Comparison of ENCODE assay signal across 1 cellular context in the genomic region with DNA sequence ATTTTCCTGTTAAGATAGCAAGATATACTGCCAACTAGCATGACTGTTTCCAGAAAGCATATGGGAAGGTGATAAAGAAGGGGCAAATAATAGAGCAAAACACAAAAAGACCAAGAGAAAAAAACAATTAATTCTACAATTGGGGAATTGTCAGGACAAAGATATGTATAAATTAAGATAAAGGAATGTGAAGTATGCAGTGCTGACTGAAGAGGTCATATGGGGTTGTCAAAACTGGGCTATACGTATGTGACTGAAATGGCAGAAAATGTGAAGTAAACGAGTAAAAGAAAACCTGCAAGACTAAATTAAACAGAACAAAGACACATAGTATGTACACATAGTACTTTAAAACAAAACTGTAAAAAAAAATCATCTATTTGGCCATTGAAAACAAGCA.
TF ChIP-seq lines count a peak whose summit lies in the region.

No MANE protein-coding gene starts in this region.

TF ChIP-seq in WTC11, 78 proteins besides CTCF, POLR2A, EP300 and RAD21 (continued from another document):
- TF ChIP-seq CBFB (CRISPR knock-in tag; IDR thresholded peaks at IDR 0.05; ENCODE audit: low read depth) = no peak
- TF ChIP-seq, protein P1, sequence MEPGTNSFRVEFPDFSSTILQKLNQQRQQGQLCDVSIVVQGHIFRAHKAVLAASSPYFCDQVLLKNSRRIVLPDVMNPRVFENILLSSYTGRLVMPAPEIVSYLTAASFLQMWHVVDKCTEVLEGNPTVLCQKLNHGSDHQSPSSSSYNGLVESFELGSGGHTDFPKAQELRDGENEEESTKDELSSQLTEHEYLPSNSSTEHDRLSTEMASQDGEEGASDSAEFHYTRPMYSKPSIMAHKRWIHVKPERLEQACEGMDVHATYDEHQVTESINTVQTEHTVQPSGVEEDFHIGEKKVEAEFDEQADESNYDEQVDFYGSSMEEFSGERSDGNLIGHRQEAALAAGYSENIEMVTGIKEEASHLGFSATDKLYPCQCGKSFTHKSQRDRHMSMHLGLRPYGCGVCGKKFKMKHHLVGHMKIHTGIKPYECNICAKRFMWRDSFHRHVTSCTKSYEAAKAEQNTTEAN (CRISPR knock-in tag; IDR thresholded peaks at IDR 0.05) = no peak
- TF ChIP-seq, protein P2, sequence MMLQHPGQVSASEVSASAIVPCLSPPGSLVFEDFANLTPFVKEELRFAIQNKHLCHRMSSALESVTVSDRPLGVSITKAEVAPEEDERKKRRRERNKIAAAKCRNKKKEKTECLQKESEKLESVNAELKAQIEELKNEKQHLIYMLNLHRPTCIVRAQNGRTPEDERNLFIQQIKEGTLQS (CRISPR knock-in tag; conservative IDR thresholded peaks at IDR 0.05) = no peak
- TF ChIP-seq, protein P3, sequence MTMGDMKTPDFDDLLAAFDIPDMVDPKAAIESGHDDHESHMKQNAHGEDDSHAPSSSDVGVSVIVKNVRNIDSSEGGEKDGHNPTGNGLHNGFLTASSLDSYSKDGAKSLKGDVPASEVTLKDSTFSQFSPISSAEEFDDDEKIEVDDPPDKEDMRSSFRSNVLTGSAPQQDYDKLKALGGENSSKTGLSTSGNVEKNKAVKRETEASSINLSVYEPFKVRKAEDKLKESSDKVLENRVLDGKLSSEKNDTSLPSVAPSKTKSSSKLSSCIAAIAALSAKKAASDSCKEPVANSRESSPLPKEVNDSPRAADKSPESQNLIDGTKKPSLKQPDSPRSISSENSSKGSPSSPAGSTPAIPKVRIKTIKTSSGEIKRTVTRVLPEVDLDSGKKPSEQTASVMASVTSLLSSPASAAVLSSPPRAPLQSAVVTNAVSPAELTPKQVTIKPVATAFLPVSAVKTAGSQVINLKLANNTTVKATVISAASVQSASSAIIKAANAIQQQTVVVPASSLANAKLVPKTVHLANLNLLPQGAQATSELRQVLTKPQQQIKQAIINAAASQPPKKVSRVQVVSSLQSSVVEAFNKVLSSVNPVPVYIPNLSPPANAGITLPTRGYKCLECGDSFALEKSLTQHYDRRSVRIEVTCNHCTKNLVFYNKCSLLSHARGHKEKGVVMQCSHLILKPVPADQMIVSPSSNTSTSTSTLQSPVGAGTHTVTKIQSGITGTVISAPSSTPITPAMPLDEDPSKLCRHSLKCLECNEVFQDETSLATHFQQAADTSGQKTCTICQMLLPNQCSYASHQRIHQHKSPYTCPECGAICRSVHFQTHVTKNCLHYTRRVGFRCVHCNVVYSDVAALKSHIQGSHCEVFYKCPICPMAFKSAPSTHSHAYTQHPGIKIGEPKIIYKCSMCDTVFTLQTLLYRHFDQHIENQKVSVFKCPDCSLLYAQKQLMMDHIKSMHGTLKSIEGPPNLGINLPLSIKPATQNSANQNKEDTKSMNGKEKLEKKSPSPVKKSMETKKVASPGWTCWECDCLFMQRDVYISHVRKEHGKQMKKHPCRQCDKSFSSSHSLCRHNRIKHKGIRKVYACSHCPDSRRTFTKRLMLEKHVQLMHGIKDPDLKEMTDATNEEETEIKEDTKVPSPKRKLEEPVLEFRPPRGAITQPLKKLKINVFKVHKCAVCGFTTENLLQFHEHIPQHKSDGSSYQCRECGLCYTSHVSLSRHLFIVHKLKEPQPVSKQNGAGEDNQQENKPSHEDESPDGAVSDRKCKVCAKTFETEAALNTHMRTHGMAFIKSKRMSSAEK (CRISPR knock-in tag; IDR thresholded peaks at IDR 0.05; ENCODE audit: borderline replicate concordance) = no peak
- no peak for TF ChIP-seq TCF7 (CRISPR knock-in tag; IDR thresholded peaks at IDR 0.05; ENCODE audit: low read depth)
- TF ChIP-seq JAZF1 (CRISPR knock-in tag; IDR thresholded peaks at IDR 0.05) = no peak
- TF ChIP-seq, protein P4, sequence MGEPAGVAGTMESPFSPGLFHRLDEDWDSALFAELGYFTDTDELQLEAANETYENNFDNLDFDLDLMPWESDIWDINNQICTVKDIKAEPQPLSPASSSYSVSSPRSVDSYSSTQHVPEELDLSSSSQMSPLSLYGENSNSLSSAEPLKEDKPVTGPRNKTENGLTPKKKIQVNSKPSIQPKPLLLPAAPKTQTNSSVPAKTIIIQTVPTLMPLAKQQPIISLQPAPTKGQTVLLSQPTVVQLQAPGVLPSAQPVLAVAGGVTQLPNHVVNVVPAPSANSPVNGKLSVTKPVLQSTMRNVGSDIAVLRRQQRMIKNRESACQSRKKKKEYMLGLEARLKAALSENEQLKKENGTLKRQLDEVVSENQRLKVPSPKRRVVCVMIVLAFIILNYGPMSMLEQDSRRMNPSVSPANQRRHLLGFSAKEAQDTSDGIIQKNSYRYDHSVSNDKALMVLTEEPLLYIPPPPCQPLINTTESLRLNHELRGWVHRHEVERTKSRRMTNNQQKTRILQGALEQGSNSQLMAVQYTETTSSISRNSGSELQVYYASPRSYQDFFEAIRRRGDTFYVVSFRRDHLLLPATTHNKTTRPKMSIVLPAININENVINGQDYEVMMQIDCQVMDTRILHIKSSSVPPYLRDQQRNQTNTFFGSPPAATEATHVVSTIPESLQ (CRISPR knock-in tag; IDR thresholded peaks at IDR 0.05) = no peak
- TF ChIP-seq EMX1 (CRISPR knock-in tag; IDR thresholded peaks at IDR 0.05) = no peak
- TF ChIP-seq GABPB1 (CRISPR knock-in tag; IDR thresholded peaks at IDR 0.05) = no peak
- TF ChIP-seq, protein P5, sequence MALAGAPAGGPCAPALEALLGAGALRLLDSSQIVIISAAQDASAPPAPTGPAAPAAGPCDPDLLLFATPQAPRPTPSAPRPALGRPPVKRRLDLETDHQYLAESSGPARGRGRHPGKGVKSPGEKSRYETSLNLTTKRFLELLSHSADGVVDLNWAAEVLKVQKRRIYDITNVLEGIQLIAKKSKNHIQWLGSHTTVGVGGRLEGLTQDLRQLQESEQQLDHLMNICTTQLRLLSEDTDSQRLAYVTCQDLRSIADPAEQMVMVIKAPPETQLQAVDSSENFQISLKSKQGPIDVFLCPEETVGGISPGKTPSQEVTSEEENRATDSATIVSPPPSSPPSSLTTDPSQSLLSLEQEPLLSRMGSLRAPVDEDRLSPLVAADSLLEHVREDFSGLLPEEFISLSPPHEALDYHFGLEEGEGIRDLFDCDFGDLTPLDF (CRISPR knock-in tag; IDR thresholded peaks at IDR 0.05) = no peak
- TF ChIP-seq, protein P6, sequence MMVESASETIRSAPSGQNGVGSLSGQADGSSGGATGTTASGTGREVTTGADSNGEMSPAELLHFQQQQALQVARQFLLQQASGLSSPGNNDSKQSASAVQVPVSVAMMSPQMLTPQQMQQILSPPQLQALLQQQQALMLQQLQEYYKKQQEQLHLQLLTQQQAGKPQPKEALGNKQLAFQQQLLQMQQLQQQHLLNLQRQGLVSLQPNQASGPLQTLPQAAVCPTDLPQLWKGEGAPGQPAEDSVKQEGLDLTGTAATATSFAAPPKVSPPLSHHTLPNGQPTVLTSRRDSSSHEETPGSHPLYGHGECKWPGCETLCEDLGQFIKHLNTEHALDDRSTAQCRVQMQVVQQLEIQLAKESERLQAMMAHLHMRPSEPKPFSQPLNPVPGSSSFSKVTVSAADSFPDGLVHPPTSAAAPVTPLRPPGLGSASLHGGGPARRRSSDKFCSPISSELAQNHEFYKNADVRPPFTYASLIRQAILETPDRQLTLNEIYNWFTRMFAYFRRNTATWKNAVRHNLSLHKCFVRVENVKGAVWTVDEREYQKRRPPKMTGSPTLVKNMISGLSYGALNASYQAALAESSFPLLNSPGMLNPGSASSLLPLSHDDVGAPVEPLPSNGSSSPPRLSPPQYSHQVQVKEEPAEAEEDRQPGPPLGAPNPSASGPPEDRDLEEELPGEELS (CRISPR knock-in tag; IDR thresholded peaks at IDR 0.05) = no peak
- no peak for TF ChIP-seq ZNF396 (CRISPR knock-in tag; IDR thresholded peaks at IDR 0.05; ENCODE audit: borderline replicate concordance)
- no peak for TF ChIP-seq ESRRA (CRISPR knock-in tag; IDR thresholded peaks at IDR 0.05; ENCODE audit: borderline replicate concordance)
- TF ChIP-seq HMGA2 (CRISPR knock-in tag; IDR thresholded peaks at IDR 0.05) = no peak
- TF ChIP-seq ZNF232 (CRISPR knock-in tag; IDR thresholded peaks at IDR 0.05) = no peak
